In the genomic region with DNA sequence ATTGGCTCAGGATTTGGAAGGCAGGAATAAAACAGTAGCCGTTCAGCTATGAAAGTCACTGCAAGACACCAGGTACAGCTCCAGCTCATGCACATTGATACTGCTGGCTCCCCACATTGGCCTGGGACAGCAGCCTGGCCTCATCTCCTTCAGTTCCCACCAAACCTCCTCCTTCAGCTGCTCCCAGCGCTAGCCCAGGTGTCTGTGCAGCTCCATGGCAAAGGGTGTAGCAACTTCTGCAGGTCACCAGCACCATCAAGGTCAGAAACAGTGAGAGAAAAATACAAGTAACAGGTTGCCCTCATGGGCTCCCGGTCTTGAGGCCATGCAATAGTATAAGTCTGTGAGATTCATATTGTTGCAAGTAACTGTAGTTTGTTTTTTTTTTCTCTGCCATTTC, we compare ENCODE assay signal across 28 cellular contexts.
"Had no signal": no experiment of that assay in that cellular context is flagged by ENCODE, and none has a peak within 500 bp of the region (broad histone marks: within the 10 kb centered on the region; RNA-seq: fewer than 3 reads in every experiment).

No MANE protein-coding gene starts in this region.

- H3K36me3 Mint-ChIP-seq: stimulated activated effector memory CD8-positive, alpha-beta T cell treated with anti-CD3 and anti-CD28 coated beads, Interleukin-12 subunit alpha, Interleukin-12 subunit beta, amount 100 ng/mL, for 72 hours; type B pancreatic cell had no signal

- H3K4me3 ChIP-seq: coronary artery, esophagus muscularis mucosa, gastroesophageal sphincter, heart left ventricle, hepatocyte, lung, mucosa of descending colon, prostate gland, right atrium auricular region, sigmoid colon, testis, tibial artery had no signal

- H3K4me1 Mint-ChIP-seq: memory B cell; naive B cell; neural crest cell; stimulated activated effector memory CD8-positive, alpha-beta T cell treated with anti-CD3 and anti-CD28 coated beads, Interleukin-12 subunit alpha, Interleukin-12 subunit beta, amount 100 ng/mL, for 72 hours had no signal

- ATAC-seq: foreskin keratinocyte; gastroesophageal sphincter; heart left ventricle; mucosa of descending colon; natural killer cell treated with Interleukin-12 subunit alpha and Interleukin-12 subunit beta and Interleukin-15 and Interleukin-18, amount 100 ng/mL, for 72 hours; stimulated activated effector memory CD8-positive, alpha-beta T cell treated with anti-CD3 and anti-CD28 coated beads, Interleukin-12 subunit alpha, Interleukin-12 subunit beta, amount 100 ng/mL, for 72 hours had no signal

- DNase-seq: dermis blood vessel endothelial cell; effector memory CD4-positive, alpha-beta T cell; foreskin keratinocyte; heart left ventricle; mucosa of descending colon; naive B cell; sigmoid colon; stimulated activated CD4-positive, alpha-beta T cell treated with anti-CD3 and anti-CD28 coated beads, Interleukin-2, amount 100 ng/mL, for 24 hours; stimulated activated CD4-positive, alpha-beta T cell treated with anti-CD3 and anti-CD28 coated beads, Interleukin-4, amount 100 ng/mL, for 24 hours; stimulated activated naive CD4-positive, alpha-beta T cell treated with Interleukin-2 at 50 U/mL for 16 hours; substantia nigra; testis; tibial artery had no signal

- H3K27ac Mint-ChIP-seq: memory B cell; mesothelial cell of epicardium; naive B cell; natural killer cell treated with Interleukin-12 subunit alpha and Interleukin-12 subunit beta and Interleukin-15 and Interleukin-18, amount 100 ng/mL, for 72 hours; stimulated activated effector memory CD8-positive, alpha-beta T cell treated with anti-CD3 and anti-CD28 coated beads, Interleukin-12 subunit alpha, Interleukin-12 subunit beta, amount 100 ng/mL, for 72 hours; type B pancreatic cell had no signal

- H3K9me3 ChIP-seq: mucosa of descending colon, prostate gland, sigmoid colon, testis, tibial artery had no signal

- H3K4me2 ChIP-seq: hepatocyte had no signal

- H3K4me1 ChIP-seq: esophagus muscularis mucosa, foreskin keratinocyte, gastroesophageal sphincter, heart left ventricle, prostate gland, right atrium auricular region, sigmoid colon, testis, tibial artery had no signal

- H3K27ac ChIP-seq: coronary artery, esophagus muscularis mucosa, foreskin keratinocyte, gastroesophageal sphincter, heart left ventricle, hepatocyte, prostate gland, right atrium auricular region, sigmoid colon, testis, tibial artery had no signal

- H3K4me3 Mint-ChIP-seq: memory B cell; mesothelial cell of epicardium; naive B cell; natural killer cell treated with Interleukin-12 subunit alpha and Interleukin-12 subunit beta and Interleukin-15 and Interleukin-18, amount 100 ng/mL, for 72 hours; neural crest cell; stimulated activated effector memory CD8-positive, alpha-beta T cell treated with anti-CD3 and anti-CD28 coated beads, Interleukin-12 subunit alpha, Interleukin-12 subunit beta, amount 100 ng/mL, for 72 hours; type B pancreatic cell had no signal

- H3K27me3 ChIP-seq: esophagus muscularis mucosa, gastroesophageal sphincter, heart left ventricle, hepatocyte, right atrium auricular region, sigmoid colon, testis, tibial artery had no signal

- H3K79me2 ChIP-seq: hepatocyte had no signal

- H2AFZ ChIP-seq: hepatocyte had no signal

- FAIRE-seq: endothelial cell of umbilical vein, keratinocyte had no signal

- H3K36me3 ChIP-seq: esophagus muscularis mucosa, gastroesophageal sphincter, heart left ventricle, prostate gland, right atrium auricular region, sigmoid colon, tibial artery had no signal
